ENCODE assay signal across 27 cellular contexts in the genomic region with DNA sequence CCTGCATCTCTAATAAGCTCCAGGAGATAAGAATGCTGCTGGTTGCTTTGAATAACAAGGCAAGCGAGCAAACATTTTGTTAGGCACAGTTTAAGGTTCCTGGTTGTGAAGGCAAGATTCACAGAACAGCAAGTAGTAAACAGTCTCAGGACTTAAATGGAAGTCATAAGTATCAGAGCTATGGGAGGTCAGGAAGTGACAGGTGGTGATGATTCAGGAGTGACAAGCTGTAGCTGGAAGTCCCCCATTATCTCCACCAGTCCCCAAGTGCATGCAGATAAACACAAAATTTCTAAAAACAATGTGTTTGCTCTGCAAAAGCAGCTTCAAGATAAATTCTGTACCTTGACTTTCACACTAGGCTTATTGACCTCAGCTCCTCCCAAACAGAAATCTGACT. TPM values are rescaled to one million over a fixed set of nuclear protein-coding genes. Genes with fewer than 3 reads are reported as not detected.
DNase-seq lines count a peak whose midpoint lies in the region; ATAC-seq, FAIRE-seq and TF ChIP-seq lines count a peak whose summit lies in the region.
"Had no signal": no experiment of that assay in that cellular context is flagged by ENCODE, and none has a peak within 500 bp of the region (broad histone marks: within the 10 kb centered on the region; RNA-seq: fewer than 3 reads in every experiment).

No MANE protein-coding gene starts in this region.

- peak overlapping the region; percentile 52 for H3K27ac Mint-ChIP-seq in activated naive CD4-positive, alpha-beta T cell treated with anti-CD3 and anti-CD28 coated beads for 36 hours
- H3K27ac Mint-ChIP-seq in stimulated activated memory B cell treated with anti-CD40 and anti-IgM and Interleukin-4, amounts not matched to agents 10 μg/mL and 1 μg/mL and 100 μg/mL, for 72 hours: no peak overlapping the region
- H3K27ac Mint-ChIP-seq: brain; CD4-positive, alpha-beta memory T cell had no signal

- FAIRE-seq in GM12878 (lab: Jason Lieb, UNC): no peak
- FAIRE-seq: endothelial cell of umbilical vein, frontal cortex had no signal

- no peaks in the 10 kb centered on the region for H3K36me3 ChIP-seq in GM12878 (ENCODE audit: control insufficient read depth in 2 of 2, insufficient read depth in 2 of 2, low read length in 1 of 2)
- H3K36me3 ChIP-seq: stomach had no signal

- no peaks in the 10 kb centered on the region; a peak in 1 of 4 replicates for H3K27me3 ChIP-seq in GM12878 (replicated peaks in 1 of 2; ENCODE audit: control insufficient read depth in 2 of 2, insufficient read depth in 2 of 2, low read length in 1 of 2)

- in situ Hi-C loops in GM12878 (cut with MboI): no loop called here

- no peak overlapping the region for H3K27ac ChIP-seq in GM12878 (ENCODE audit: control insufficient read depth, insufficient read depth)
- H3K27ac ChIP-seq: stomach, VCaP had no signal

- no peak overlapping the region for H3K4me2 ChIP-seq in GM12878 (ENCODE audit: control insufficient read depth, insufficient read depth)

- H2AFZ ChIP-seq in GM12878 (ENCODE audit: control insufficient read depth, low read depth, low read length): no peak overlapping the region

- TF ChIP-seq RAD21 in GM12878 (IDR thresholded peaks at IDR 0.05; ENCODE audit: insufficient read depth, low read depth, low read length): no peak

- peak; percentile 52 for ATAC-seq in HG03097 (IDR thresholded peaks at IDR 0.05; ENCODE audit: low FRiP score, unreplicated experiment)
- peak; percentile 52; the same call in 2 of the 3 replicates for ATAC-seq in GM12878
- ATAC-seq in stimulated activated memory B cell treated with anti-CD40 and anti-IgM and Interleukin-4, amounts not matched to agents 10 μg/mL and 1 μg/mL and 100 μg/mL, for 72 hours: peak; percentile 53
- no peak for ATAC-seq in GM18519 (IDR thresholded peaks at IDR 0.05; ENCODE audit: low FRiP score, unreplicated experiment)
- no peak for ATAC-seq in left colon
- ATAC-seq: left lobe of liver, right cardiac atrium had no signal

- no peaks in the 10 kb centered on the region for H3K9me3 Mint-ChIP-seq in activated naive CD4-positive, alpha-beta T cell treated with anti-CD3 and anti-CD28 coated beads for 36 hours
- H3K9me3 Mint-ChIP-seq in stimulated activated memory B cell treated with anti-CD40 and anti-IgM and Interleukin-4, amounts not matched to agents 10 μg/mL and 1 μg/mL and 100 μg/mL, for 72 hours: peaks cover 4% of the 10 kb centered on the region
- H3K9me3 Mint-ChIP-seq: brain; CD4-positive, alpha-beta memory T cell had no signal

- no peak for TF ChIP-seq POLR2A in GM12878 (IDR thresholded peaks at IDR 0.05; ENCODE audit: low read depth, low read length)

- no peaks in the 10 kb centered on the region for H3K36me3 Mint-ChIP-seq in activated naive CD4-positive, alpha-beta T cell treated with anti-CD3 and anti-CD28 coated beads for 36 hours (ENCODE audit: low read depth)
- no peaks in the 10 kb centered on the region for H3K36me3 Mint-ChIP-seq in stimulated activated memory B cell treated with anti-CD40 and anti-IgM and Interleukin-4, amounts not matched to agents 10 μg/mL and 1 μg/mL and 100 μg/mL, for 72 hours
- H3K36me3 Mint-ChIP-seq: brain; CD4-positive, alpha-beta memory T cell had no signal

- BruUV-seq in GM12878 (replicated peaks; lab: Mats Ljungman, UMichigan): no TSS peak

- H3K27me3 Mint-ChIP-seq in activated naive CD4-positive, alpha-beta T cell treated with anti-CD3 and anti-CD28 coated beads for 36 hours (ENCODE audit: low read depth): peaks cover 6% of the 10 kb centered on the region
- H3K27me3 Mint-ChIP-seq in stimulated activated memory B cell treated with anti-CD40 and anti-IgM and Interleukin-4, amounts not matched to agents 10 μg/mL and 1 μg/mL and 100 μg/mL, for 72 hours: no peaks in the 10 kb centered on the region

- no peak for TF ChIP-seq EP300 in GM12878 (IDR thresholded peaks at IDR 0.05; ENCODE audit: borderline replicate concordance in 1 of 2, control insufficient read depth in 1 of 2, low read depth in 2 of 2, low read length in 2 of 2)

- RAD21 ChIA-PET in GM12878 (lab: Charles Lee; ENCODE audit: unreplicated experiment): no interaction called here

- 47% methylated on average over 1 of the region's 1 CpG for WGBS in GM12878 (ENCODE audit: insufficient coverage, insufficient replicate concordance, low lambda C conversion rate, missing lambda C conversion rate)

- no peak overlapping the region for H3K4me3 ChIP-seq in GM12878
- H3K4me3 ChIP-seq: stomach had no signal

- no peak overlapping the region for H3K4me3 Mint-ChIP-seq in activated naive CD4-positive, alpha-beta T cell treated with anti-CD3 and anti-CD28 coated beads for 36 hours
- H3K4me3 Mint-ChIP-seq in stimulated activated memory B cell treated with anti-CD40 and anti-IgM and Interleukin-4, amounts not matched to agents 10 μg/mL and 1 μg/mL and 100 μg/mL, for 72 hours: no peak overlapping the region
- H3K4me3 Mint-ChIP-seq: brain; CD4-positive, alpha-beta memory T cell had no signal

- CTCF ChIA-PET in activated naive CD4-positive, alpha-beta T cell treated with anti-CD3 and anti-CD28 coated beads for 36 hours (lab: Charles Lee): interaction anchor here (0.6 to 1.7 kb wide), 3 partner anchors 27 to 33 kb away, joined by 3 to 6 read pairs (median 5); no protein-coding TSS in a partner anchor
- CTCF ChIA-PET in GM12878 (lab: Yijun Ruan, JAX): interaction anchor here (1.0 to 2.2 kb wide), 3 partner anchors 20 to 28 kb away, joined by 4 to 8 read pairs (median 6); no protein-coding TSS in a partner anchor

- no peaks in the 10 kb centered on the region for H3K79me2 ChIP-seq in GM12878 (ENCODE audit: control insufficient read depth, insufficient read depth, low read length)

- no peaks in the 10 kb centered on the region for H4K20me1 ChIP-seq in GM12878 (ENCODE audit: control insufficient read depth, insufficient read depth)

- no peaks in the 10 kb centered on the region; the same call in 2 of the 3 replicates for H3K9me3 ChIP-seq in GM12878 (replicated peaks; ENCODE audit: control insufficient read depth, insufficient read depth, low read length)
- H3K9me3 ChIP-seq: stomach had no signal

- no peak overlapping the region for H3K9ac ChIP-seq in GM12878 (ENCODE audit: control insufficient read depth, insufficient read depth, low read length)

- no peak for TF ChIP-seq CTCF in GM12878 (IDR thresholded peaks at IDR 0.05 in 2 of 3, conservative IDR thresholded peaks at IDR 0.05 in 1 of 3; ENCODE audit: control insufficient read depth in 2 of 3, extremely low read depth in 1 of 3, insufficient read depth in 1 of 3, low read depth in 3 of 3, low read length in 3 of 3)

- POLR2A ChIA-PET in GM12878 (lab: Charles Lee): no interaction called here

- intact Hi-C loops in activated naive CD4-positive, alpha-beta T cell treated with anti-CD3 and anti-CD28 coated beads for 36 hours (cut with micrococcal nuclease): loop anchor here (1.0 kb wide), 2 partner anchors 26 to 110 kb away; no protein-coding TSS in a partner anchor
- intact Hi-C loops in GM12878 (cut with micrococcal nuclease; ENCODE audit: unreplicated experiment) (no loop called here), left colon (cut with DNase I, micrococcal nuclease) (no loop called here)

- DNase-seq in activated naive CD4-positive, alpha-beta T cell treated with anti-CD3 and anti-CD28 coated beads for 36 hours: peak; percentile 46
- no peak for DNase-seq in activated naive CD4-positive, alpha-beta T cell treated with anti-CD3 and anti-CD28 coated beads, Interleukin-2, amount 50 U/mL, for 16 hours
- DNase-seq in GM12878 (ENCODE audit: low read depth, low spot score) (no peak), HK-2 (ENCODE audit: unreplicated experiment) (no peak), left colon (no peak)
- DNase-seq: activated naive CD4-positive, alpha-beta T cell treated with Interleukin-2 at 50 U/mL for 16 hours; CD4-positive, alpha-beta memory T cell; cortex of kidney; HCEC 1CT; KG1; NCI-H2081 treated with DMSO at 0.1 percent for 48 hours; NCI-H524; nucleus accumbens; right cardiac atrium; SHP77; stomach had no signal

- SMC1A ChIA-PET in GM12878 (lab: Charles Lee; ENCODE audit: uncharacterized antibody, unreplicated experiment): interaction anchor here (0.6 to 0.9 kb wide), 2 partner anchors 10 to 60 kb away, joined by 3 to 4 read pairs; no protein-coding TSS in a partner anchor

- no peaks in the 10 kb centered on the region for H3K4me1 ChIP-seq in GM12878 (ENCODE audit: control insufficient read depth, insufficient read depth, low read length)
- H3K4me1 ChIP-seq: stomach had no signal

- H3K4me1 Mint-ChIP-seq in activated naive CD4-positive, alpha-beta T cell treated with anti-CD3 and anti-CD28 coated beads for 36 hours (ENCODE audit: low read depth): peaks cover 24% of the 10 kb centered on the region
- H3K4me1 Mint-ChIP-seq in stimulated activated memory B cell treated with anti-CD40 and anti-IgM and Interleukin-4, amounts not matched to agents 10 μg/mL and 1 μg/mL and 100 μg/mL, for 72 hours: peaks cover 6% of the 10 kb centered on the region
- H3K4me1 Mint-ChIP-seq: CD4-positive, alpha-beta memory T cell had no signal

RNA-seq across cellular contexts. Expression of a gene that starts 3.3 kb away (rescaled TPM):
- total RNA-seq in activated naive CD4-positive, alpha-beta T cell treated with anti-CD3 and anti-CD28 coated beads for 36 hours: not detected
- total RNA-seq in GM12878 (2013; cell fraction: nucleolus; rRNA removed): not detected in 2 replicates
- total RNA-seq in GM12878 (2014; rRNA removed) (not detected in 2 replicates), GM12878 (2014; rRNA removed; fragmentation: Illumina TruSeq; extraction: Trizol) (not detected in 2 replicates), GM12878 (2021) (not detected in 2 replicates), left colon (not detected)
- polyA plus RNA-seq in GM12878 (2011; ENCODE audit: low read depth): not detected
- polyA plus RNA-seq in GM12878 (2011; rRNA removed) (not detected in 2 replicates), GM12878 (2014; fragmentation: Illumina TruSeq; extraction: Trizol) (not detected in 2 replicates), GM12878 (2014; fragmentation: Nextera tagmentation; extraction: Ambion mirVana) (not detected), GM12878 (2014; rRNA removed) (not detected in 2 replicates), GM12878 (2016; fragmentation: Nextera tagmentation; extraction: Ambion mirVana) (not detected)
- not detected in 2 replicates for polyA plus RNA-seq in GM12878 (2011; cell fraction: cytosol; rRNA removed)
- polyA plus RNA-seq in GM12878 (2011; cell fraction: nucleus; rRNA removed): not detected in 2 replicates
- polyA plus RNA-seq in GM12878 (2012): not detected in 2 replicates
- polyA minus RNA-seq in GM12878 (2011; rRNA and poly(A)+ RNA removed): not detected in 2 replicates
- polyA minus RNA-seq in GM12878 (2011; cell fraction: cytosol; rRNA and poly(A)+ RNA removed): not detected in 2 replicates
- not detected in 2 replicates for polyA minus RNA-seq in GM12878 (2011; cell fraction: nucleus; rRNA and poly(A)+ RNA removed)
- total RNA-seq: CD4-positive, alpha-beta memory T cell; endothelial cell of umbilical vein; frontal cortex; mucosa of gallbladder; right cardiac atrium; stomach; T-helper 1 cell treated with Interleukin-12 subunit alpha and Interleukin-12 subunit beta and Interleukin-4 antibody, amounts not matched to agents 30 ng/mL and 1 ng/mL, for 36 hours; ureter had no signal
- polyA plus RNA-seq: CD4-positive, alpha-beta memory T cell; endothelial cell of umbilical vein had no signal

RNA-seq across cellular contexts. Expression of a gene that starts 22.3 kb away (rescaled TPM):
- total RNA-seq in activated naive CD4-positive, alpha-beta T cell treated with anti-CD3 and anti-CD28 coated beads for 36 hours: not detected
- total RNA-seq in GM12878 (2013; cell fraction: nucleolus; rRNA removed): not detected in 2 replicates
- total RNA-seq in GM12878 (2014; rRNA removed) (not detected in 2 replicates), GM12878 (2014; rRNA removed; fragmentation: Illumina TruSeq; extraction: Trizol) (not detected in 2 replicates), GM12878 (2021) (0.13 and 0.21 TPM in 2 replicates), left colon (not detected)
- not detected for polyA plus RNA-seq in GM12878 (2011; ENCODE audit: low read depth)
- polyA plus RNA-seq in GM12878 (2011; rRNA removed) (not detected in 2 replicates), GM12878 (2014; fragmentation: Illumina TruSeq; extraction: Trizol) (not detected in 2 replicates), GM12878 (2014; fragmentation: Nextera tagmentation; extraction: Ambion mirVana) (not detected), GM12878 (2014; rRNA removed) (not detected in 2 replicates), GM12878 (2016; fragmentation: Nextera tagmentation; extraction: Ambion mirVana) (not detected)
- not detected in 2 replicates for polyA plus RNA-seq in GM12878 (2011; cell fraction: cytosol; rRNA removed)
- polyA plus RNA-seq in GM12878 (2011; cell fraction: nucleus; rRNA removed): not detected in 2 replicates
- not detected in 2 replicates for polyA plus RNA-seq in GM12878 (2012)
- not detected in 2 replicates for polyA minus RNA-seq in GM12878 (2011; rRNA and poly(A)+ RNA removed)
- not detected in 2 replicates for polyA minus RNA-seq in GM12878 (2011; cell fraction: cytosol; rRNA and poly(A)+ RNA removed)
- polyA minus RNA-seq in GM12878 (2011; cell fraction: nucleus; rRNA and poly(A)+ RNA removed): not detected in 2 replicates
- total RNA-seq: CD4-positive, alpha-beta memory T cell; endothelial cell of umbilical vein; frontal cortex; stomach; T-helper 1 cell treated with Interleukin-12 subunit alpha and Interleukin-12 subunit beta and Interleukin-4 antibody, amounts not matched to agents 30 ng/mL and 1 ng/mL, for 36 hours; ureter had no signal
- polyA plus RNA-seq: CD4-positive, alpha-beta memory T cell; endothelial cell of umbilical vein; right cardiac atrium; stomach had no signal

RNA-seq across cellular contexts. Expression of a gene that starts 30.6 kb away (rescaled TPM):
- not detected for total RNA-seq in activated naive CD4-positive, alpha-beta T cell treated with anti-CD3 and anti-CD28 coated beads for 36 hours
- total RNA-seq in GM12878 (2013; cell fraction: nucleolus; rRNA removed): not detected in 2 replicates
- not detected in 2 replicates for total RNA-seq in GM12878 (2014; rRNA removed)
- not detected in 2 replicates for total RNA-seq in GM12878 (2014; rRNA removed; fragmentation: Illumina TruSeq; extraction: Trizol)
- total RNA-seq in GM12878 (2021): 0.90 and 1.2 TPM in 2 replicates
- not detected for polyA plus RNA-seq in GM12878 (2011; ENCODE audit: low read depth)
- not detected in 2 replicates for polyA plus RNA-seq in GM12878 (2011; rRNA removed)
- polyA plus RNA-seq in GM12878 (2011; cell fraction: cytosol; rRNA removed): 0.25 and 0.45 TPM in 2 replicates
- 0.12 and 0.47 TPM in 2 replicates for polyA plus RNA-seq in GM12878 (2011; cell fraction: nucleus; rRNA removed)
- not detected in 2 replicates for polyA plus RNA-seq in GM12878 (2012)
- not detected in 2 replicates for polyA plus RNA-seq in GM12878 (2014; fragmentation: Illumina TruSeq; extraction: Trizol)
- under 1 TPM in 1 of 2 experiments, not detected in 1; 0.06 TPM for polyA plus RNA-seq in GM12878 (2014; fragmentation: Nextera tagmentation; extraction: Ambion mirVana)
- 0.15 TPM in 1 of 2 replicates, not detected in the other for polyA plus RNA-seq in GM12878 (2014; rRNA removed)
- polyA plus RNA-seq in GM12878 (2016; fragmentation: Nextera tagmentation; extraction: Ambion mirVana): not detected
- 0.21 TPM in 1 of 2 replicates, not detected in the other for polyA minus RNA-seq in GM12878 (2011; rRNA and poly(A)+ RNA removed)
- not detected in 2 replicates for polyA minus RNA-seq in GM12878 (2011; cell fraction: cytosol; rRNA and poly(A)+ RNA removed)
- not detected in 2 replicates for polyA minus RNA-seq in GM12878 (2011; cell fraction: nucleus; rRNA and poly(A)+ RNA removed)
- not detected for total RNA-seq in left colon
- total RNA-seq: CD4-positive, alpha-beta memory T cell; endothelial cell of umbilical vein; frontal cortex; T-helper 1 cell treated with Interleukin-12 subunit alpha and Interleukin-12 subunit beta and Interleukin-4 antibody, amounts not matched to agents 30 ng/mL and 1 ng/mL, for 36 hours; ureter had no signal
- polyA plus RNA-seq: CD4-positive, alpha-beta memory T cell; endothelial cell of umbilical vein; stomach had no signal

Comparison
In these comparisons a context has a peak if more than half of its experiments do, and no peak if none do; other contexts are left out.
1. ATAC-seq: peak in HG03097 (single experiment), GM12878 (single experiment) and stimulated activated memory B cell treated with anti-CD40 and anti-IgM and Interleukin-4, amounts not matched to agents 10 μg/mL and 1 μg/mL and 100 μg/mL, for 72 hours (single experiment); none in GM18519 (single experiment) and left colon (single experiment).